In genomic region chr9:116411506-116411905, GRCh38 we compare ENCODE assay signal across 21 cellular contexts.
A peak's percentile ranks its signal among the peaks of the same experiment; 100 is the strongest.
DNase-seq lines count a peak whose midpoint lies in the region; ATAC-seq and FAIRE-seq lines count a peak whose summit lies in the region.
"Had no signal": no experiment of that assay in that cellular context is flagged by ENCODE, and none has a peak within 500 bp of the region (broad histone marks: within the 10 kb centered on the region; RNA-seq: fewer than 3 reads in every experiment).

No MANE protein-coding gene starts in this region.

- CTCF ChIA-PET in T-cell (lab: Charles Lee) = no interaction called here

- DNase-seq in Caki2 (ENCODE audit: low read depth) (peak; percentile 61), RCC 7860 (ENCODE audit: low spot score) (no peak), kidney tubule cell (ENCODE audit: low spot score) (peak; percentile 22), NCI-H526 treated with DMSO at 0.1 percent for 48 hours (lab: John Stamatoyannopoulos, UW) (no peak), T-cell (no peak)
- no peak for DNase-seq in activated CD4-positive, alpha-beta T cell treated with anti-CD3 and anti-CD28 coated beads, Interleukin-2, amount 50 U/mL, for 48 hours
- DNase-seq: AML-193; Caco-2; CD4-positive, alpha-beta T cell; CD8-positive, alpha-beta T cell; DMS 273 treated with DMSO at 0.1 percent for 48 hours; DMS153; DMS53; DMS79; DND-41; EL; GDM1 had no signal

- H3K4me1 Mint-ChIP-seq in T-cell = no peaks in the 10 kb centered on the region
- H3K4me1 Mint-ChIP-seq: B cell had no signal

- no peak for ATAC-seq in T-cell (replicated peaks in 1 of 4)
- ATAC-seq: A549; CD8-positive, alpha-beta T cell; GM12878 had no signal

- FAIRE-seq in RCC 7860 (lab: Jason Lieb, UNC) = peak; percentile 64
- FAIRE-seq: A549, GM12878, GM19239 had no signal

- H3K27me3 Mint-ChIP-seq in T-cell = no peaks in the 10 kb centered on the region
- H3K27me3 Mint-ChIP-seq: B cell; CD4-positive, alpha-beta T cell had no signal

- no peak overlapping the region for H3K27ac Mint-ChIP-seq in T-cell
- H3K27ac Mint-ChIP-seq: B cell; CD4-positive, alpha-beta T cell; CD8-positive, alpha-beta T cell had no signal

- in situ Hi-C loops in Caki2 (cut with HindIII; ENCODE audit: low pct_unique_long_range_greater_than_20kb, low sequenced_read_pairs) = no loop called here

- H3K4me3 Mint-ChIP-seq in T-cell = no peak overlapping the region
- H3K4me3 Mint-ChIP-seq: B cell; CD4-positive, alpha-beta T cell; CD8-positive, alpha-beta T cell had no signal

- peaks cover 23% of the 10 kb centered on the region for H3K36me3 Mint-ChIP-seq in T-cell

- POLR2A ChIA-PET in T-cell (lab: Charles Lee) = no interaction called here

- H3K9me3 Mint-ChIP-seq in T-cell = no peaks in the 10 kb centered on the region
- H3K9me3 Mint-ChIP-seq: CD4-positive, alpha-beta T cell; CD8-positive, alpha-beta T cell had no signal

Comparison
In these comparisons a context has a peak if more than half of its experiments do, and no peak if none do; other contexts are left out.
1. DNase-seq: peak in Caki2 (single experiment) and kidney tubule cell (single experiment); none in RCC 7860 (single experiment), NCI-H526 treated with DMSO at 0.1 percent for 48 hours (single experiment), T-cell (0 of 34) and activated CD4-positive, alpha-beta T cell treated with anti-CD3 and anti-CD28 coated beads, Interleukin-2, amount 50 U/mL, for 48 hours (0 of 2).